Comparison of ENCODE assay signal across 19 cellular contexts in the genomic region with DNA sequence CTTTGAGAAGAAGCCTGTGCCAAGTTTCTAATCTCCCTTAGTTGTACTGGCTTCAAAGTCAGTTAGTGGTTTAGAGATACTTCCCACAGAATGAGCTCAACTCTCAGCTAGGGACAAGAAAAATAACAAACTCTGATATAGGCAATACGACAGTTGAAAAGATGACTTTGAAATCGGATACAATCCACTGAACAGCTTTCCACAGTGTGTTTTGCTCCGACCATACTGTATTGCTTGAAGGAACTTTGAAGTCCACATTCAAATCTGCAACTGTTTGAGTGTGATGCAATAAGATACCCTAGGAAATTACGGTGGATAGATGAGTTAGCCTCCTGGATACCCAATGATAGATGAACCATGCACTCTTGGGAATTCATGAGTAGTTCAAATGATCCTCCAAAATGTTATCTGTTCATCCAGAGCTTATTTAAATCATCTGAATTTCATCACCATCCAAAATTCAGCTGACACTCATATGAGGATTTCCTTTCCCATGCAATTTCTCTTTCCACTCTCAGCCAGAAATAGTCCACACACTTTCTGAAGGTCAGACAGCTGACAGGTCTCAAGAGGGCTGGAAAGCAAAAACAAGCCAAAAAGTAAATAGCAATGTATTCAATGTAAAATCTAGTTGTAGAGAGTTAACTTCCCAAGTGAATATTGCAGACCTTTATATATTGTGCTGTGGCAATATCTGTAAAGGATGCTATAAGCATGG.
DNase-seq lines count a peak whose midpoint lies in the region; ATAC-seq, FAIRE-seq and TF ChIP-seq lines count a peak whose summit lies in the region.
"Had no signal": no experiment of that assay in that cellular context is flagged by ENCODE, and none has a peak within 500 bp of the region (broad histone marks: within the 10 kb centered on the region; RNA-seq: fewer than 3 reads in every experiment).

No MANE protein-coding gene starts in this region.

- no peaks in the 10 kb centered on the region for H3K27me3 ChIP-seq in HepG2 (ENCODE audit: control insufficient read depth in 1 of 2, insufficient read depth in 2 of 2, low read length in 2 of 2)
- H3K27me3 ChIP-seq in right lobe of liver: no peaks in the 10 kb centered on the region
- H3K27me3 ChIP-seq in brain microvascular endothelial cell (replicated peaks): no peaks in the 10 kb centered on the region

- no peak for TF ChIP-seq POLR2A in HepG2 (IDR thresholded peaks at IDR 0.05; ENCODE audit: insufficient read depth in 1 of 2, low read depth in 2 of 2, low read length in 2 of 2)
- TF ChIP-seq POLR2A in right lobe of liver (IDR thresholded peaks at IDR 0.05): no peak

- CTCF ChIA-PET in HepG2 (lab: Yijun Ruan, JAX; ENCODE audit: low intra/inter-chr PET ratio, low total read pairs): no interaction called here

- DNase-seq in HepG2 (ENCODE audit: low spot score) (no peak), right lobe of liver (no peak), brain microvascular endothelial cell (peak; percentile 72), glomerular visceral epithelial cell (ENCODE audit: extremely low spot score) (peak; percentile 17), coronary artery (ENCODE audit: low spot score) (no peak), HK-2 (ENCODE audit: unreplicated experiment) (no peak), putamen (ENCODE audit: low spot score) (no peak)
- DNase-seq in stimulated activated naive CD4-positive, alpha-beta T cell (lab: John Stamatoyannopoulos, UW): no peak
- DNase-seq: CD4-positive, alpha-beta T cell; DMS53; effector CD8-positive, alpha-beta T cell; hippocampal formation; kidney; NCI-H1694 treated with DMSO at 0.1 percent for 48 hours; NCI-H345; RPMI8226 had no signal

- TF ChIP-seq EP300 in HepG2 (IDR thresholded peaks at IDR 0.05; ENCODE audit: low read depth in 2 of 2, low read length in 2 of 2) (no peak), HepG2 (CRISPR knock-in tag; IDR thresholded peaks at IDR 0.05; ENCODE audit: borderline replicate concordance) (no peak)

- no peak for FAIRE-seq in HepG2 (lab: Jason Lieb, UNC)
- FAIRE-seq: GM12891, kidney had no signal

- no peak overlapping the region for H2AFZ ChIP-seq in HepG2 (ENCODE audit: low read length)

- no peak overlapping the region for H3K27ac ChIP-seq in HepG2 (ENCODE audit: extremely low read length, insufficient read depth, low read length)
- no peak overlapping the region for H3K27ac ChIP-seq in right lobe of liver
- H3K27ac ChIP-seq in brain microvascular endothelial cell: peak overlapping the region; percentile 64
- no peak overlapping the region for H3K27ac ChIP-seq in coronary artery
- H3K27ac ChIP-seq: HL-60 had no signal

- no peak for TF ChIP-seq RAD21 in HepG2 (CRISPR knock-in tag; IDR thresholded peaks at IDR 0.05)

- H3K4me3 ChIP-seq in HepG2 (replicated peaks in 1 of 3; ENCODE audit: insufficient read depth in 1 of 3, low read depth in 2 of 3, low read length in 3 of 3): no peak overlapping the region
- no peak overlapping the region for H3K4me3 ChIP-seq in right lobe of liver
- no peak overlapping the region for H3K4me3 ChIP-seq in brain microvascular endothelial cell (ENCODE audit: low read depth, low read length)
- H3K4me3 ChIP-seq in coronary artery: no peak overlapping the region

- H3K9me3 ChIP-seq in HepG2 (ENCODE audit: low read length): 0 out of 2 replicates have a peak, but pooled peaks cover 5% of the 10 kb centered on the region
- H3K9me3 ChIP-seq in right lobe of liver: no peaks in the 10 kb centered on the region

- TF ChIP-seq CTCF in HepG2 (CRISPR knock-in tag; IDR thresholded peaks at IDR 0.05): no peak
- TF ChIP-seq CTCF in right lobe of liver (IDR thresholded peaks at IDR 0.05): no peak
- TF ChIP-seq CTCF in brain microvascular endothelial cell (IDR thresholded peaks at IDR 0.05; ENCODE audit: low read depth, low read length, missing control alignments): no peak
- TF ChIP-seq CTCF in coronary artery (IDR thresholded peaks at IDR 0.05): no peak

- H3K36me3 ChIP-seq in HepG2 (replicated peaks in 1 of 2; ENCODE audit: control insufficient read depth in 1 of 2, insufficient read depth in 2 of 2, low read length in 2 of 2) (no peaks in the 10 kb centered on the region), right lobe of liver (no peaks in the 10 kb centered on the region), brain microvascular endothelial cell (replicated peaks) (no peaks in the 10 kb centered on the region)

- no peak for ATAC-seq in HepG2
- no peak for ATAC-seq in right lobe of liver
- ATAC-seq: HCT116 had no signal

- under 1% methylated on average over 4 of the region's 4 CpGs for WGBS in HepG2 (ENCODE audit: low lambda C conversion rate)
- WGBS in right lobe of liver (ENCODE audit: insufficient coverage, low coverage, low lambda C conversion rate, missing lambda C conversion rate): 71% methylated on average over 4 of the region's 4 CpGs

- in situ Hi-C loops in HepG2 (cut with HindIII; ENCODE audit: extremely low pct_ligation_motif_present, low pct_unique_long_range_greater_than_20kb): no loop called here
- in situ Hi-C loops in brain microvascular endothelial cell (cut with HindIII; ENCODE audit: low pct_ligation_motif_present, low sequenced_read_pairs): no loop called here

- H4K20me1 ChIP-seq in HepG2 (ENCODE audit: insufficient read depth, low read length): no peaks in the 10 kb centered on the region

- POLR2A ChIA-PET in HepG2 (lab: Yijun Ruan, JAX): no interaction called here

- H3K4me1 ChIP-seq in HepG2 (ENCODE audit: insufficient read depth, low read length) (no peaks in the 10 kb centered on the region), right lobe of liver (peaks cover 0 to 4% (median 0%) of the 10 kb centered on the region in 4 donors)

- H3K4me2 ChIP-seq in HepG2 (ENCODE audit: low read depth, low read length): no peak overlapping the region

- no TSS peak for BruUV-seq in HepG2 (replicated peaks; lab: Mats Ljungman, UMichigan)

- intact Hi-C loops in HepG2 (cut with micrococcal nuclease; ENCODE audit: unreplicated experiment) (no loop called here), right lobe of liver (cut with DNase I) (no loop called here)

- H3K9ac ChIP-seq in HepG2 (ENCODE audit: insufficient read depth, low read depth, low read length): no peak overlapping the region

- H3K79me2 ChIP-seq in HepG2 (ENCODE audit: insufficient read depth, low read length): no peaks in the 10 kb centered on the region

TF ChIP-seq in HepG2, 621 proteins besides CTCF, POLR2A, EP300 and RAD21:
- no peak for TF ChIP-seq U2AF1 (optimal IDR thresholded peaks at IDR 0.05; ENCODE audit: low read depth, low read length)
- TF ChIP-seq SAP130 (CRISPR knock-in tag; IDR thresholded peaks at IDR 0.05; ENCODE audit: low read depth): no peak
- TF ChIP-seq, protein P1, sequence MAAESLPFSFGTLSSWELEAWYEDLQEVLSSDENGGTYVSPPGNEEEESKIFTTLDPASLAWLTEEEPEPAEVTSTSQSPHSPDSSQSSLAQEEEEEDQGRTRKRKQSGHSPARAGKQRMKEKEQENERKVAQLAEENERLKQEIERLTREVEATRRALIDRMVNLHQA (CRISPR knock-in tag; IDR thresholded peaks at IDR 0.05): no peak
- peak; percentile 73; the same call in 1 of the 2 replicates for TF ChIP-seq CEBPB (IDR thresholded peaks at IDR 0.05; ENCODE audit: borderline replicate concordance, low read depth, low read length)

Comparison
In these comparisons a context has a peak if more than half of its experiments do, and no peak if none do; other contexts are left out.
1. DNase-seq: peak in brain microvascular endothelial cell (single experiment) and glomerular visceral epithelial cell (single experiment); none in HepG2 (single experiment), right lobe of liver (0 of 3), coronary artery (single experiment), HK-2 (single experiment), stimulated activated naive CD4-positive, alpha-beta T cell (0 of 6) and putamen (single experiment).